In genomic region chr14:99554757-99555531, GRCh38 we compare ENCODE assay signal across 19 cellular contexts. TPM values are rescaled to one million over a fixed set of nuclear protein-coding genes. Genes with fewer than 3 reads are reported as not detected.
A peak's percentile ranks its signal among the peaks of the same experiment; 100 is the strongest.
DNase-seq lines count a peak whose midpoint lies in the region; ATAC-seq and TF ChIP-seq lines count a peak whose summit lies in the region.
"Had no signal": no experiment of that assay in that cellular context is flagged by ENCODE, and none has a peak within 500 bp of the region (broad histone marks: within the 10 kb centered on the region; RNA-seq: fewer than 3 reads in every experiment).

No MANE protein-coding gene starts in this region.

- no TSS peak for BruUV-seq in HCT116 (replicated peaks; lab: Mats Ljungman, UMichigan)

- RAD21 ChIA-PET in HCT116 (lab: Charles Lee; ENCODE audit: low non-redundant PET in 1 of 2, low total read pairs in 2 of 2, uncharacterized antibody in 2 of 2, unreplicated experiment in 2 of 2) = no interaction called here

- H3K4me2 ChIP-seq in HCT116 (ENCODE audit: low read length) = 0 out of 2 replicates have a peak overlapping the region, but pooled peaks have one; percentile 4
- no peak overlapping the region for H3K4me2 ChIP-seq in hepatocyte

- H2AFZ ChIP-seq in HCT116 (ENCODE audit: low read depth, low read length, poor library complexity, severe bottlenecking) (no peak overlapping the region), hepatocyte (no peak overlapping the region)

- H3K9me3 ChIP-seq in HCT116 (ENCODE audit: control insufficient read depth in 1 of 2, insufficient read depth in 1 of 2, low read depth in 1 of 2, low read length in 2 of 2) = no peaks in the 10 kb centered on the region
- no peaks in the 10 kb centered on the region for H3K9me3 ChIP-seq in hepatocyte (ENCODE audit: low read depth)

- H3K27me3 ChIP-seq in HCT116 (ENCODE audit: insufficient read depth, low read length) = no peaks in the 10 kb centered on the region
- no peaks in the 10 kb centered on the region for H3K27me3 ChIP-seq in hepatocyte
- no peaks in the 10 kb centered on the region for H3K27me3 ChIP-seq in rectal smooth muscle tissue (ENCODE audit: control insufficient read depth, insufficient read depth, low read length)

- H3K27ac Mint-ChIP-seq in WTC11 = no peak overlapping the region
- H3K27ac Mint-ChIP-seq in HFFc6 = no peak overlapping the region
- H3K27ac Mint-ChIP-seq: activated CD4-positive, alpha-beta T cell treated with anti-CD3 and anti-CD28 coated beads, Interleukin-2, amount 10 ng/mL, durations not matched to agents 24 days and 14 days; activated naive CD8-positive, alpha-beta T cell treated with anti-CD3 and anti-CD28 coated beads, Interleukin-2, amount 10 ng/mL, durations not matched to agents 7 days and 5 days; B cell had no signal

- H3K27ac ChIP-seq in HCT116 (ENCODE audit: low read depth, low read length) (no peak overlapping the region), hepatocyte (peak overlapping the region; percentile 95), rectal smooth muscle tissue (ENCODE audit: low read depth, low read length) (peak overlapping the region; percentile 61)

- H3K36me3 Mint-ChIP-seq in WTC11 (no peaks in the 10 kb centered on the region; the same call in 1 of the 2 replicates), HFFc6 (ENCODE audit: low read depth) (peaks cover 13% of the 10 kb centered on the region)
- H3K36me3 Mint-ChIP-seq: activated naive CD8-positive, alpha-beta T cell treated with anti-CD3 and anti-CD28 coated beads, Interleukin-2, amount 10 ng/mL, durations not matched to agents 7 days and 5 days had no signal

- WGBS in hepatocyte (ENCODE audit: low lambda C conversion rate, missing lambda C conversion rate) = 59% methylated on average over 9 of the region's 9 CpGs

- H3K9me2 ChIP-seq in HCT116 (ENCODE audit: insufficient read depth) (no peaks in the 10 kb centered on the region), hepatocyte (replicated peaks; ENCODE audit: insufficient read depth) (no peaks in the 10 kb centered on the region)

- TF ChIP-seq CTCF in HCT116 (IDR thresholded peaks at IDR 0.05 in 2 of 3, conservative IDR thresholded peaks at IDR 0.05 in 1 of 3; ENCODE audit: borderline replicate concordance in 1 of 3, insufficient read depth in 1 of 3, low read depth in 2 of 3, low read length in 2 of 3) (no peak), WTC11 (IDR thresholded peaks at IDR 0.05) (no peak), hepatocyte (IDR thresholded peaks at IDR 0.05; ENCODE audit: poor library complexity) (no peak), HFFc6 (IDR thresholded peaks at IDR 0.05) (no peak)

- H3K4me1 ChIP-seq in HCT116 (ENCODE audit: control insufficient read depth in 1 of 2, insufficient read depth in 2 of 2, low read length in 2 of 2) (peaks cover 0 to 8% of the 10 kb centered on the region in 2 experiments; a peak in 2 of 4 replicates), hepatocyte (ENCODE audit: insufficient read depth) (peaks cover 64% of the 10 kb centered on the region), rectal smooth muscle tissue (ENCODE audit: control insufficient read depth, insufficient read depth, low read length) (peaks cover 35% of the 10 kb centered on the region)

- no peaks in the 10 kb centered on the region for H3K27me3 Mint-ChIP-seq in WTC11 (ENCODE audit: low read depth)
- no peaks in the 10 kb centered on the region; the same call in 1 of the 2 replicates for H3K27me3 Mint-ChIP-seq in HFFc6 (ENCODE audit: insufficient read depth)
- H3K27me3 Mint-ChIP-seq: activated CD4-positive, alpha-beta T cell treated with anti-CD3 and anti-CD28 coated beads, Interleukin-2, amount 10 ng/mL, durations not matched to agents 24 days and 14 days; activated naive CD8-positive, alpha-beta T cell treated with anti-CD3 and anti-CD28 coated beads, Interleukin-2, amount 10 ng/mL, durations not matched to agents 7 days and 5 days; B cell had no signal

- POLR2A ChIA-PET in HCT116 (lab: Charles Lee) = no interaction called here
- POLR2A ChIA-PET in WTC11 (lab: Charles Lee) = no interaction called here

- DNase-seq in HCT116 (ENCODE audit: low read depth, low spot score) (no peak), WTC11 (ENCODE audit: low spot score) (no peak), hepatocyte (ENCODE audit: low spot score) (peak; percentile 75), superior temporal gyrus (ENCODE audit: extremely low spot score) (no peak), HFFc6 (no peak)
- no peak for DNase-seq in NK-92 treated with Interleukin-12 subunit alpha and Interleukin-12 subunit beta, amount 100 ng/mL, for 24 hours (lab: John Stamatoyannopoulos, UW)
- DNase-seq: activated CD4-positive, alpha-beta T cell treated with anti-CD3 and anti-CD28 coated beads, Interleukin-2, amount 10 ng/mL, durations not matched to agents 24 days and 14 days; activated naive CD8-positive, alpha-beta T cell treated with anti-CD3 and anti-CD28 coated beads, Interleukin-2, amount 10 ng/mL, durations not matched to agents 7 days and 5 days; activated T-cell treated with anti-CD3 and anti-CD28 coated beads, Interleukin-2, amount 50 U/mL, for 1 hour; cerebellar nuclear complex; DMS79 treated with DMSO at 0.1 percent for 48 hours; Kasumi-1; NCI-H524 treated with DMSO at 0.1 percent for 48 hours; stimulated activated naive CD4-positive, alpha-beta T cell treated with Interleukin-2 at 50 U/mL for 16 hours; T-helper 2 cell had no signal

- intact Hi-C loops in HCT116 (cut with micrococcal nuclease) = no loop called here

- H4K20me1 ChIP-seq in HCT116 (ENCODE audit: insufficient read depth) = no peaks in the 10 kb centered on the region
- H4K20me1 ChIP-seq in hepatocyte (ENCODE audit: insufficient read depth, poor library complexity, severe bottlenecking) = peaks cover under 1% of the 10 kb centered on the region

- H3K9ac ChIP-seq in HCT116 (ENCODE audit: low read length) = no peak overlapping the region
- H3K9ac ChIP-seq in rectal smooth muscle tissue (ENCODE audit: low read length) = no peak overlapping the region

- H3K79me2 ChIP-seq in HCT116 (ENCODE audit: insufficient read depth, low read length) (peaks cover 37% of the 10 kb centered on the region), hepatocyte (peaks cover 99% of the 10 kb centered on the region)

- H3K4me3 Mint-ChIP-seq in WTC11 (no peak overlapping the region), HFFc6 (no peak overlapping the region)
- H3K4me3 Mint-ChIP-seq: activated CD4-positive, alpha-beta T cell treated with anti-CD3 and anti-CD28 coated beads, Interleukin-2, amount 10 ng/mL, durations not matched to agents 24 days and 14 days; activated naive CD8-positive, alpha-beta T cell treated with anti-CD3 and anti-CD28 coated beads, Interleukin-2, amount 10 ng/mL, durations not matched to agents 7 days and 5 days; B cell; nephron had no signal

- CTCF ChIA-PET in HCT116 (lab: Charles Lee) = no interaction called here
- CTCF ChIA-PET in WTC11 (lab: Charles Lee) = no interaction called here

- no peak for TF ChIP-seq POLR2A in HCT116 (IDR thresholded peaks at IDR 0.05; ENCODE audit: borderline replicate concordance, extremely low read depth, insufficient read depth, insufficient read length)

- no peak for TF ChIP-seq RAD21 in HCT116 (IDR thresholded peaks at IDR 0.05; ENCODE audit: low read depth)

- peaks cover 18% of the 10 kb centered on the region for H3K4me1 Mint-ChIP-seq in WTC11
- peaks cover 11% of the 10 kb centered on the region for H3K4me1 Mint-ChIP-seq in HFFc6 (ENCODE audit: low read depth)
- H3K4me1 Mint-ChIP-seq: activated CD4-positive, alpha-beta T cell treated with anti-CD3 and anti-CD28 coated beads, Interleukin-2, amount 10 ng/mL, durations not matched to agents 24 days and 14 days; activated naive CD8-positive, alpha-beta T cell treated with anti-CD3 and anti-CD28 coated beads, Interleukin-2, amount 10 ng/mL, durations not matched to agents 7 days and 5 days; B cell had no signal

- no peak overlapping the region for H3K4me3 ChIP-seq in HCT116 (replicated peaks in 1 of 2; ENCODE audit: low read depth in 1 of 2, low read length in 2 of 2)
- H3K4me3 ChIP-seq in hepatocyte = no peak overlapping the region
- H3K4me3 ChIP-seq in rectal smooth muscle tissue (ENCODE audit: low read length) = peak overlapping the region; percentile 5

- H3K9me3 Mint-ChIP-seq in WTC11 (peaks cover 4% of the 10 kb centered on the region; the same call in 1 of the 2 replicates), HFFc6 (peaks cover 7% of the 10 kb centered on the region; the same call in 1 of the 2 replicates)
- H3K9me3 Mint-ChIP-seq: activated CD4-positive, alpha-beta T cell treated with anti-CD3 and anti-CD28 coated beads, Interleukin-2, amount 10 ng/mL, durations not matched to agents 24 days and 14 days; activated naive CD8-positive, alpha-beta T cell treated with anti-CD3 and anti-CD28 coated beads, Interleukin-2, amount 10 ng/mL, durations not matched to agents 7 days and 5 days; nephron had no signal

- no peaks in the 10 kb centered on the region for H3K36me3 ChIP-seq in HCT116 (ENCODE audit: control insufficient read depth in 1 of 2, insufficient read depth in 2 of 2, low read length in 2 of 2)
- no peaks in the 10 kb centered on the region for H3K36me3 ChIP-seq in hepatocyte (replicated peaks; ENCODE audit: insufficient read depth, low read depth)
- no peaks in the 10 kb centered on the region for H3K36me3 ChIP-seq in rectal smooth muscle tissue (ENCODE audit: control insufficient read depth, insufficient read depth, low read length)

- ATAC-seq in HCT116 = peak; percentile 49; the same call in 1 of the 2 replicates
- no peak for ATAC-seq in WTC11
- ATAC-seq in HG02759 (IDR thresholded peaks at IDR 0.05; ENCODE audit: unreplicated experiment) = no peak

TF ChIP-seq in HCT116, 20 proteins besides CTCF, POLR2A, EP300 and RAD21 (continues in another document):
- TF ChIP-seq TCF7L2 (IDR thresholded peaks at IDR 0.05; ENCODE audit: borderline replicate concordance, extremely low read depth, insufficient read depth, insufficient read length) (no peak), MAX (IDR thresholded peaks at IDR 0.05) (no peak), POLR2AphosphoS5 (IDR thresholded peaks at IDR 0.05; ENCODE audit: low read depth, low read length) (no peak)

TF ChIP-seq in WTC11, 78 proteins besides CTCF, POLR2A, EP300 and RAD21:
- TF ChIP-seq E2F1 (CRISPR knock-in tag; IDR thresholded peaks at IDR 0.05) = no peak
- 0 out of 2 replicates have a peak, but pooled peaks have one; percentile 54 for TF ChIP-seq GABPB1 (CRISPR knock-in tag; IDR thresholded peaks at IDR 0.05)

RNA-seq across cellular contexts. Expression of gene CCDC85C, which starts 49.1 kb away (rescaled TPM):
- total RNA-seq in HCT116 (2021; ENCODE audit: unreplicated experiment) = 42.3 TPM
- 32.0 and 36.2 TPM in 2 replicates for polyA plus RNA-seq in HCT116 (2012)
- total RNA-seq in WTC11 (2021) = 28.7 to 35.8 TPM (median 30.4 TPM) in 3 replicates
- total RNA-seq in hepatocyte = 32.8 and 37.8 TPM in 2 replicates
- polyA plus RNA-seq in hepatocyte = 33.8 and 47.2 TPM in 2 replicates
- 10 to 100 TPM; 31.3 to 41.4 (median 34.3) TPM for total RNA-seq in HFFc6 (2021; fragmentation: NEBNext Ultra II Directional; extraction: Animal tissue kit (Norgen Biotek cat#: 25700))
